ENCODE assay signal across 2 cellular contexts in the genomic region with DNA sequence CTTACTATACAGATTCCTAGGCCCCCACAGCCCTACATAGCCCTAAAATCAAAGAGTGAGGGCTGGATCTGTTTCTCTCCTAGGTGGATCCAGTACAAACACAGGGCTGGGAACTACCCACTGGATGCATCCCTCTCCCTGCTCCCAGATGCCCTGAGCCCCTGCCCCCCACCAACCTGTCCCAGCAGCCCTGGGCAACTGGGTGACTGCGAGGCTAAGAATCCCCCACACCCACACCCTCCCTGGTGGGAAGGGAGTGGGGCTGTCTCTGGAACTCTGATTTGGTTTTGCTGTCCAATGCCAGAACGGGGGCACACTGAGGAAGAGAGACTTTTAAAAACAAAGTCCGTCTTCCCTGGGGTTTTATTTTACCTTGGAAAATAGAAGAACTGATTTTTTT.
TF ChIP-seq lines count a peak whose summit lies in the region.

No MANE protein-coding gene starts in this region.

TF ChIP-seq in SK-N-SH, 30 proteins besides CTCF, POLR2A, EP300 and RAD21 (continued from another document):
- TF ChIP-seq ZBTB33 (IDR thresholded peaks at IDR 0.05; ENCODE audit: borderline replicate concordance, low read depth) = no peak
- TF ChIP-seq GATA2 (CRISPR knock-in tag; IDR thresholded peaks at IDR 0.05) = no peak
- no peak for TF ChIP-seq EZH2phosphoT487 (IDR thresholded peaks at IDR 0.05; ENCODE audit: borderline replicate concordance, low read depth)
- no peak for TF ChIP-seq MEF2A (IDR thresholded peaks at IDR 0.05; ENCODE audit: borderline replicate concordance, low read depth)
- no peak for TF ChIP-seq NFIC (IDR thresholded peaks at IDR 0.05; ENCODE audit: borderline replicate concordance)
- no peak for TF ChIP-seq FOSL2 (IDR thresholded peaks at IDR 0.05; ENCODE audit: borderline replicate concordance, low read depth)

TF ChIP-seq in SK-N-SH treated with all-trans-retinoic acid at 6 μM for 48 hours, 23 proteins besides CTCF, POLR2A, EP300 and RAD21 (continued from another document):
- TF ChIP-seq, protein P1, sequence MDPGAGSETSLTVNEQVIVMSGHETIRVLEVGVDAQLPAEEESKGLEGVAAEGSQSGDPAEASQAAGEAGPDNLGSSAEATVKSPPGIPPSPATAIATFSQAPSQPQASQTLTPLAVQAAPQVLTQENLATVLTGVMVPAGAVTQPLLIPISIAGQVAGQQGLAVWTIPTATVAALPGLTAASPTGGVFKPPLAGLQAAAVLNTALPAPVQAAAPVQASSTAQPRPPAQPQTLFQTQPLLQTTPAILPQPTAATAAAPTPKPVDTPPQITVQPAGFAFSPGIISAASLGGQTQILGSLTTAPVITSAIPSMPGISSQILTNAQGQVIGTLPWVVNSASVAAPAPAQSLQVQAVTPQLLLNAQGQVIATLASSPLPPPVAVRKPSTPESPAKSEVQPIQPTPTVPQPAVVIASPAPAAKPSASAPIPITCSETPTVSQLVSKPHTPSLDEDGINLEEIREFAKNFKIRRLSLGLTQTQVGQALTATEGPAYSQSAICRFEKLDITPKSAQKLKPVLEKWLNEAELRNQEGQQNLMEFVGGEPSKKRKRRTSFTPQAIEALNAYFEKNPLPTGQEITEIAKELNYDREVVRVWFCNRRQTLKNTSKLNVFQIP (CRISPR knock-in tag; IDR thresholded peaks at IDR 0.05; ENCODE audit: borderline replicate concordance, low read depth) = no peak
- TF ChIP-seq ARNTL (CRISPR knock-in tag; IDR thresholded peaks at IDR 0.05; ENCODE audit: borderline replicate concordance, low read depth) = no peak
- no peak for TF ChIP-seq TOX (CRISPR knock-in tag; IDR thresholded peaks at IDR 0.05; ENCODE audit: borderline replicate concordance)
